ENCODE assay signal across 26 cellular contexts in the genomic region with DNA sequence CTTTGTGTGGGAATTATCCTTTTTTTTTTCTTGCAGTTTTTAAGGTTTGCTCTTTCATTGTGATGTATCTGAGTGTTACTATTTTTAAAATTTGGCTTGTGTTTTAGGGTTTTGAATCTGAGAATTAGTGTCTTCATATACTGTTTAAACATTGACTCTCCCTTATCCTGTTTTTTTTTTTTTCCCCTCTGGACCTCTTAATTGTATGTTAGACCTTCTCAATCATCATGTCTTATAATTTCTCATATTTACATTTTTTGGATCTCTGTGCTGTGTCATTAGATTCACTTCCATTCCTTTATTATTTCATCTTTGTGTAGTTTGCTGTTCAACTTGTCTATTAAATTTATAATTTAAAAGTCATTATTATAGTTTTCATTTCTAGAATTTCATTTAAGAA.
"Had no signal": no experiment of that assay in that cellular context is flagged by ENCODE, and none has a peak within 500 bp of the region (broad histone marks: within the 10 kb centered on the region; RNA-seq: fewer than 3 reads in every experiment).

No MANE protein-coding gene starts in this region.

- H3K4me1 ChIP-seq: testis had no signal

- H3K36me3 ChIP-seq: left ventricle myocardium inferior, ovary, right atrium auricular region, right lobe of liver, stomach, thyroid gland, transverse colon, upper lobe of left lung, vagina had no signal

- H3K27me3 ChIP-seq: ovary, right atrium auricular region, right lobe of liver, stomach, testis, thyroid gland, transverse colon, upper lobe of left lung, vagina had no signal

- H3K4me3 Mint-ChIP-seq: immature natural killer cell; memory B cell; naive thymus-derived CD4-positive, alpha-beta T cell; natural killer cell treated with Interleukin-12 subunit alpha and Interleukin-12 subunit beta and Interleukin-15 and Interleukin-18, amount 100 ng/mL, for 72 hours; stimulated activated naive B cell treated with anti-CD40 and anti-IgM and Interleukin-4, amounts not matched to agents 10 μg/mL and 1 μg/mL and 100 μg/mL, for 72 hours had no signal

- ATAC-seq: mucosa of descending colon; naive thymus-derived CD4-positive, alpha-beta T cell; natural killer cell treated with Interleukin-12 subunit alpha and Interleukin-12 subunit beta and Interleukin-15 and Interleukin-18, amount 100 ng/mL, for 72 hours; right lobe of liver; stimulated activated naive B cell treated with anti-CD40 and anti-IgM and Interleukin-4, amounts not matched to agents 10 μg/mL and 1 μg/mL and 100 μg/mL, for 72 hours; stimulated activated naive CD8-positive, alpha-beta T cell treated with anti-CD3 and anti-CD28 coated beads, Interleukin-15, Interleukin-2, amounts not matched to agents 100 U/mL and 50 U/mL, for 24 hours had no signal

- H3K9me3 Mint-ChIP-seq: immature natural killer cell; natural killer cell treated with Interleukin-12 subunit alpha and Interleukin-12 subunit beta and Interleukin-15 and Interleukin-18, amount 100 ng/mL, for 72 hours had no signal

- H3K36me3 Mint-ChIP-seq: natural killer cell treated with Interleukin-12 subunit alpha and Interleukin-12 subunit beta and Interleukin-15 and Interleukin-18, amount 100 ng/mL, for 72 hours had no signal

- H3K4me2 ChIP-seq: smooth muscle cell had no signal

- H3K27ac Mint-ChIP-seq: immature natural killer cell; memory B cell; natural killer cell treated with Interleukin-12 subunit alpha and Interleukin-12 subunit beta and Interleukin-15 and Interleukin-18, amount 100 ng/mL, for 72 hours; progenitor cell of endocrine pancreas; stimulated activated naive B cell treated with anti-CD40 and anti-IgM and Interleukin-4, amounts not matched to agents 10 μg/mL and 1 μg/mL and 100 μg/mL, for 72 hours had no signal

- H3K27ac ChIP-seq: left ventricle myocardium inferior, ovary, right atrium auricular region, right lobe of liver, stomach, testis, thyroid gland, transverse colon, upper lobe of left lung, vagina had no signal

- H3K27me3 Mint-ChIP-seq: memory B cell; naive thymus-derived CD4-positive, alpha-beta T cell; natural killer cell treated with Interleukin-12 subunit alpha and Interleukin-12 subunit beta and Interleukin-15 and Interleukin-18, amount 100 ng/mL, for 72 hours; progenitor cell of endocrine pancreas; stimulated activated naive B cell treated with anti-CD40 and anti-IgM and Interleukin-4, amounts not matched to agents 10 μg/mL and 1 μg/mL and 100 μg/mL, for 72 hours had no signal

- H3K4me3 ChIP-seq: left ventricle myocardium inferior, mucosa of descending colon, ovary, right atrium auricular region, right lobe of liver, smooth muscle cell, stomach, testis, thyroid gland, transverse colon, upper lobe of left lung, vagina had no signal

- H3K9me3 ChIP-seq: mucosa of descending colon, ovary, right atrium auricular region, right lobe of liver, stomach, testis, thyroid gland, transverse colon, upper lobe of left lung, vagina had no signal

- DNase-seq: hypothalamus; immature natural killer cell; islet precursor cell; left ventricle myocardium inferior; midbrain; mucosa of descending colon; naive thymus-derived CD4-positive, alpha-beta T cell; ovary; right lobe of liver; stimulated activated CD4-positive, alpha-beta T cell treated with anti-CD3 and anti-CD28 coated beads, Interleukin-1b, Interleukin-23, amount 100 ng/mL, for 48 hours; stimulated activated CD4-positive, alpha-beta T cell treated with anti-CD3 and anti-CD28 coated beads, Interleukin-2, amount 100 ng/mL, for 48 hours; stimulated activated CD4-positive, alpha-beta T cell treated with anti-CD3 and anti-CD28 coated beads, Interleukin-4, amount 100 ng/mL, for 4 hours; stimulated activated CD8-positive, alpha-beta memory T cell treated with anti-CD3 and anti-CD28 coated beads, Interleukin-4, amount 100 ng/mL, for 48 hours; stimulated activated naive B cell treated with anti-CD40 and anti-IgM and Interleukin-4, amounts not matched to agents 10 μg/mL and 1 μg/mL and 100 μg/mL, for 72 hours; stimulated activated naive CD8-positive, alpha-beta T cell treated with anti-CD3 and anti-CD28 coated beads, Interleukin-15, Interleukin-2, amounts not matched to agents 100 U/mL and 50 U/mL, for 24 hours; stomach; testis; thyroid gland; transverse colon; upper lobe of left lung had no signal
